13 cellular contexts compared by ENCODE assay signal in genomic region chr21:38824124-38824822, GRCh38. TPM values are rescaled to one million over a fixed set of nuclear protein-coding genes. Genes with fewer than 3 reads are reported as not detected.
DNase-seq lines count a peak whose midpoint lies in the region; ATAC-seq, FAIRE-seq and TF ChIP-seq lines count a peak whose summit lies in the region.
"Had no signal": no experiment of that assay in that cellular context is flagged by ENCODE, and none has a peak within 500 bp of the region (broad histone marks: within the 10 kb centered on the region; RNA-seq: fewer than 3 reads in every experiment).

No MANE protein-coding gene starts in this region.

- peak; percentile 43; the same call in 1 of the 2 replicates for TF ChIP-seq RAD21 in HepG2 (CRISPR knock-in tag; IDR thresholded peaks at IDR 0.05)

- no peak overlapping the region for H2AFZ ChIP-seq in HepG2 (ENCODE audit: low read length)

- no TSS peak for BruUV-seq in HepG2 (replicated peaks; lab: Mats Ljungman, UMichigan)

- H3K9me3 ChIP-seq in HepG2 (ENCODE audit: low read length) (peaks cover 17% of the 10 kb centered on the region), transverse colon (no peaks in the 10 kb centered on the region)

- in situ Hi-C loops in HepG2 (cut with HindIII; ENCODE audit: extremely low pct_ligation_motif_present, low pct_unique_long_range_greater_than_20kb) (no loop called here), transverse colon (cut with MboI; ENCODE audit: low pct_ligation_motif_present in 1 of 4, low pct_unique_long_range_greater_than_20kb in 1 of 4, low sequenced_read_pairs in 3 of 4) (no loop called here)

- WGBS in HepG2 (ENCODE audit: low lambda C conversion rate), result 33% methylated on average over 17 of the region's 19 CpGs
- WGBS in transverse colon (ENCODE audit: low coverage in 1 of 2), 2 donors, result 53 to 61% methylated on average over 16 to 19 of the region's 19 CpGs

- intact Hi-C loops in dorsolateral prefrontal cortex (cut with DNase I), result no loop called here
- intact Hi-C loops in HepG2 (cut with micrococcal nuclease; ENCODE audit: unreplicated experiment), result loop anchor here (5.0 kb wide), 2 partner anchors 37 to 313 kb away; no protein-coding TSS in a partner anchor
- intact Hi-C loops in transverse colon (cut with DNase I; ENCODE audit: low total_unique reads), result loop anchor here (5.0 kb wide), 2 partner anchors 83 to 163 kb away; no protein-coding TSS in a partner anchor

- CTCF ChIA-PET in HepG2 (lab: Yijun Ruan, JAX; ENCODE audit: low intra/inter-chr PET ratio, low total read pairs), result no interaction called here

- H3K4me3 Mint-ChIP-seq in effector memory CD8-positive, alpha-beta T cell, result no peak overlapping the region
- H3K4me3 Mint-ChIP-seq: neural crest cell; T-helper 1 cell treated with Interleukin-12 subunit alpha and Interleukin-12 subunit beta and Interleukin-4 antibody, amounts not matched to agents 30 μg/mL and 1 μg/mL, for 36 hours had no signal

- H3K4me3 ChIP-seq in dorsolateral prefrontal cortex, result no peak overlapping the region
- H3K4me3 ChIP-seq in HepG2 (replicated peaks in 1 of 3; ENCODE audit: insufficient read depth in 1 of 3, low read depth in 2 of 3, low read length in 3 of 3), result no peak overlapping the region
- no peak overlapping the region for H3K4me3 ChIP-seq in transverse colon

- TF ChIP-seq EP300 in HepG2 (IDR thresholded peaks at IDR 0.05; ENCODE audit: low read depth in 2 of 2, low read length in 2 of 2) (peak in 1 of 2 experiments; percentile 94; a peak in 2 of 4 replicates), HepG2 (CRISPR knock-in tag; IDR thresholded peaks at IDR 0.05; ENCODE audit: borderline replicate concordance) (peak; percentile 86; the same call in 1 of the 2 replicates), transverse colon (IDR thresholded peaks at IDR 0.05; ENCODE audit: low read depth) (peak; percentile 73)

- POLR2A ChIA-PET in HepG2 (lab: Yijun Ruan, JAX), result interaction anchor here (0.6 to 2.6 kb wide), 15 partner anchors 8 to 359 kb away, joined by 3 to 21 read pairs (median 5); partner anchors contain the start of genes ETS2 and PSMG1

- TF ChIP-seq POLR2A in HepG2 (IDR thresholded peaks at IDR 0.05; ENCODE audit: insufficient read depth in 1 of 2, low read depth in 2 of 2, low read length in 2 of 2) (no peak; a peak in 1 of 4 replicates), transverse colon (IDR thresholded peaks at IDR 0.05) (peak; percentile 28)

- H3K36me3 Mint-ChIP-seq in effector memory CD8-positive, alpha-beta T cell (ENCODE audit: insufficient read depth), result peaks cover 34% of the 10 kb centered on the region

- H3K9ac ChIP-seq in HepG2 (ENCODE audit: insufficient read depth, low read depth, low read length), result peak overlapping the region; percentile 51; the same call in 1 of the 2 replicates

- no peaks in the 10 kb centered on the region for H3K9me3 Mint-ChIP-seq in effector memory CD8-positive, alpha-beta T cell
- H3K9me3 Mint-ChIP-seq: neural crest cell had no signal

- peak; percentile 33 for DNase-seq in HuH-7.5 (ENCODE audit: low spot score)
- no peak for DNase-seq in dorsolateral prefrontal cortex
- DNase-seq in HepG2 (ENCODE audit: low spot score), result peak; percentile 95
- DNase-seq in transverse colon, result peak; percentile 55
- no peak for DNase-seq in NCI-H1417 (lab: John Stamatoyannopoulos, UW)
- DNase-seq in effector memory CD8-positive, alpha-beta T cell, result no peak
- no peak for DNase-seq in hippocampal formation (lab: John Stamatoyannopoulos, UW)
- DNase-seq: activated CD8-positive, alpha-beta memory T cell treated with anti-CD3 and anti-CD28 coated beads, Interleukin-2, amount 50 U/mL, for 48 hours; hypothalamus; NCI-H1092 treated with DMSO at 0.1 percent for 48 hours; NCI-H82 had no signal

- H3K4me2 ChIP-seq in HepG2 (ENCODE audit: low read depth, low read length), result peak overlapping the region; percentile 50

- H3K27ac ChIP-seq in dorsolateral prefrontal cortex, result peak overlapping the region in 50 of 59 donors; percentile 2 to 83 (median 63)
- H3K27ac ChIP-seq in HepG2 (ENCODE audit: extremely low read length, insufficient read depth, low read length), result peak overlapping the region; percentile 94
- peak overlapping the region; percentile 72 to 84 (median 78) for H3K27ac ChIP-seq in transverse colon

- TF ChIP-seq CTCF in dorsolateral prefrontal cortex (IDR thresholded peaks at IDR 0.05 in 54 of 56, conservative IDR thresholded peaks at IDR 0.05 in 2 of 56; ENCODE audit: low read depth in 1 of 56, partially characterized antibody in 56 of 56) (no peak), HepG2 (CRISPR knock-in tag; IDR thresholded peaks at IDR 0.05) (0 out of 2 replicates have a peak, but pooled peaks have one; percentile 11), transverse colon (IDR thresholded peaks at IDR 0.05) (no peak)

- peak; percentile 79 for FAIRE-seq in HepG2 (lab: Jason Lieb, UNC)

- H3K36me3 ChIP-seq in HepG2 (replicated peaks in 1 of 2; ENCODE audit: control insufficient read depth in 1 of 2, insufficient read depth in 2 of 2, low read length in 2 of 2) (peaks cover 18 to 38% of the 10 kb centered on the region in 2 experiments), transverse colon (peaks cover 0 to 45% (median 21%) of the 10 kb centered on the region in 4 donors)

- H3K27me3 ChIP-seq in dorsolateral prefrontal cortex (no peaks in the 10 kb centered on the region), HepG2 (ENCODE audit: control insufficient read depth in 1 of 2, insufficient read depth in 2 of 2, low read length in 2 of 2) (no peaks in the 10 kb centered on the region), transverse colon (no peaks in the 10 kb centered on the region)

- no peaks in the 10 kb centered on the region for H3K27me3 Mint-ChIP-seq in effector memory CD8-positive, alpha-beta T cell

- H3K27ac Mint-ChIP-seq in effector memory CD8-positive, alpha-beta T cell, result no peak overlapping the region
- H3K27ac Mint-ChIP-seq: T-helper 1 cell treated with Interleukin-12 subunit alpha and Interleukin-12 subunit beta and Interleukin-4 antibody, amounts not matched to agents 30 μg/mL and 1 μg/mL, for 36 hours had no signal

- no peaks in the 10 kb centered on the region for H4K20me1 ChIP-seq in HepG2 (ENCODE audit: insufficient read depth, low read length)

- peaks cover 68% of the 10 kb centered on the region for H3K4me1 ChIP-seq in HepG2 (ENCODE audit: insufficient read depth, low read length)
- peaks cover 27 to 61% (median 52%) of the 10 kb centered on the region in 4 donors for H3K4me1 ChIP-seq in transverse colon

- no peaks in the 10 kb centered on the region for H3K4me1 Mint-ChIP-seq in effector memory CD8-positive, alpha-beta T cell (ENCODE audit: low read depth in 2 of 2)
- H3K4me1 Mint-ChIP-seq: neural crest cell had no signal

- no peaks in the 10 kb centered on the region for H3K79me2 ChIP-seq in HepG2 (ENCODE audit: insufficient read depth, low read length)

- ATAC-seq in HepG2, result peak; percentile 86
- ATAC-seq in effector memory CD8-positive, alpha-beta T cell (replicated peaks), result no peak

TF ChIP-seq in HepG2, 621 proteins besides CTCF, POLR2A, EP300 and RAD21 (continues in another document):
- no peak for TF ChIP-seq ZNF550 (CRISPR knock-in tag; IDR thresholded peaks at IDR 0.05; ENCODE audit: borderline replicate concordance)
- no peak for TF ChIP-seq ZNF20 (CRISPR knock-in tag; IDR thresholded peaks at IDR 0.05)
- no peak for TF ChIP-seq CCDC6 (CRISPR knock-in tag; IDR thresholded peaks at IDR 0.05)
- peak; percentile 86 for TF ChIP-seq SKI (IDR thresholded peaks at IDR 0.05; ENCODE audit: partially characterized antibody)

RNA-seq across cellular contexts. Expression of gene ETS2, which starts 18.5 kb away (rescaled TPM):
- total RNA-seq in dorsolateral prefrontal cortex (100 to 1,000 TPM in 86 of 120 experiments, 10 to 100 TPM in 34; 47.9 to 194 (median 111) TPM), HepG2 (2016; rRNA removed; fragmentation: Illumina TruSeq; extraction: Trizol) (24.6 and 28.2 TPM in 2 replicates), transverse colon (100 to 1,000 TPM in 3 of 4 donors, 10 to 100 TPM in 1; 55.1 to 174 (median 127) TPM)
- 3.8 and 4.0 TPM in 2 replicates for total RNA-seq in HepG2 (2016; cell fraction: cytosol; rRNA removed; fragmentation: Illumina TruSeq; extraction: Trizol; ENCODE audit: low read depth)
- total RNA-seq in HepG2 (2016; cell fraction: insoluble cytoplasmic fraction; rRNA removed; fragmentation: Illumina TruSeq; extraction: Trizol), result 23.9 and 25.8 TPM in 2 replicates
- 12.7 and 13.7 TPM in 2 replicates for total RNA-seq in HepG2 (2016; cell fraction: membrane; rRNA removed; fragmentation: Illumina TruSeq; extraction: Trizol)
- total RNA-seq in HepG2 (2016; cell fraction: nucleus; rRNA removed; fragmentation: Illumina TruSeq; extraction: Trizol), result 18.7 and 22.0 TPM in 2 replicates
- polyA plus RNA-seq in HepG2 (2011; rRNA removed), result 64.4 and 71.4 TPM in 2 replicates
- 35.2 and 41.5 TPM in 2 replicates for polyA plus RNA-seq in HepG2 (2011; cell fraction: cytosol; rRNA removed)
- 84.4 and 87.5 TPM in 2 replicates for polyA plus RNA-seq in HepG2 (2011; cell fraction: nucleus; rRNA removed)
- polyA plus RNA-seq in HepG2 (2012), result 88.7 and 93.9 TPM in 2 replicates
- polyA plus RNA-seq in HepG2 (2016; cell fraction: cytosol; fragmentation: Illumina TruSeq; extraction: Trizol; ENCODE audit: low read depth), result 4.9 and 5.3 TPM in 2 replicates
- polyA plus RNA-seq in HepG2 (2016; cell fraction: insoluble cytoplasmic fraction; fragmentation: Illumina TruSeq; extraction: Trizol; ENCODE audit: low read depth), result 32.4 and 34.7 TPM in 2 replicates
- polyA plus RNA-seq in HepG2 (2016; cell fraction: membrane; fragmentation: Illumina TruSeq; extraction: Trizol; ENCODE audit: low read depth), result 11.1 and 13.2 TPM in 2 replicates
- polyA plus RNA-seq in HepG2 (2016; cell fraction: nucleus; fragmentation: Illumina TruSeq; extraction: Trizol; ENCODE audit: insufficient read depth, low read depth), result 37.6 and 39.9 TPM in 2 replicates
- polyA minus RNA-seq in HepG2 (2011; rRNA and poly(A)+ RNA removed; ENCODE audit: low replicate concordance), result 29.2 and 54.2 TPM in 2 replicates
- polyA minus RNA-seq in HepG2 (2011; cell fraction: cytosol; rRNA and poly(A)+ RNA removed), result 54.7 and 59.7 TPM in 2 replicates
- 39.1 and 52.8 TPM in 2 replicates for polyA minus RNA-seq in HepG2 (2011; cell fraction: nucleus; rRNA and poly(A)+ RNA removed)

Comparison
In these comparisons a context has a peak if more than half of its experiments do, and no peak if none do; other contexts are left out.
1. DNase-seq: peak in HuH-7.5 (single experiment), HepG2 (single experiment) and transverse colon (single experiment); none in dorsolateral prefrontal cortex (0 of 10), NCI-H1417 (0 of 3), effector memory CD8-positive, alpha-beta T cell (0 of 3) and hippocampal formation (0 of 2).
2. intact Hi-C loops: an anchor here in HepG2 (5.0 kb wide) and transverse colon (5.0 kb wide); none called in dorsolateral prefrontal cortex.
3. Peak in every context shown above with its lines, with median percentiles within 50 percentile points of each other: H3K27ac ChIP-seq.